ENCODE assay signal across 9 cellular contexts in the genomic region with DNA sequence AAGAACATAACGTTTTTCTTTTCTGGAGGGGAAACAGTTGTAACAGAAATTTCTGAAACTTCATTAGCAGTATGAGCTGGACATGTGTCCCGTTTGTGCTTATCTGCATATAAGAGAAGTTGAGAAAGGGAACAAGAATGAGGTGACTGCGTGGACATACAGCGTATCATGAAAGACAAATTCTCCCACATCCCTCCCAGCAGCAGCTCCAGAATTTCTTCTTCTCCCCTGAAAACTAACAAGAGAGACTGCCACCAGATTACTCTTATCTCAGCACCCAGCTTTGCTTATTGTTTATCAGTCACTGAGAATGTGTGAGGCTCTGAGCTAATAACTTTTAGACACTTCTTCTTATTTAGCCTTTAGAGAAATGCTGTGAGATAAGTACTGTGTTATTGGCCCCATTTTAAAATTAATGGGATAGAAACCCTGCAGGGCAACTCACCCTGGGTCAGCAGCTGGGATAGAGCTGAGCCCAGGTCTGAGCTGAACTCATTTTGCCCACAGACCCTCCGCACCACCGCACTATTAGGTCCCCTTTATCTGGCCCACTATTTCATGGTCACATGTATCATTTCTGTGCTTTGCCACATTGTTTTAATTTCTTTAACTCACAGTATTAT. TPM values are rescaled to one million over a fixed set of nuclear protein-coding genes. Genes with fewer than 3 reads are reported as not detected.
"Had no signal": no experiment of that assay in that cellular context is flagged by ENCODE, and none has a peak within 500 bp of the region (broad histone marks: within the 10 kb centered on the region; RNA-seq: fewer than 3 reads in every experiment).

No MANE protein-coding gene starts in this region.

RNA-seq across cellular contexts. Expression of a gene that starts 18.7 kb away (rescaled TPM):
- total RNA-seq: LHCN-M2, MCF 10A, NCI-H460, OCI-LY7, PC-3, Peyer's patch, Right ventricle myocardium superior, SJSA1 had no signal
- polyA plus RNA-seq: SK-N-SH had no signal
